ENCODE assay signal across 18 cellular contexts in genomic region chr21:36193200-36193599, GRCh38. TPM values are rescaled to one million over a fixed set of nuclear protein-coding genes. Genes with fewer than 3 reads are reported as not detected.
DNase-seq lines count a peak whose midpoint lies in the region; ATAC-seq and TF ChIP-seq lines count a peak whose summit lies in the region.
"Had no signal": no experiment of that assay in that cellular context is flagged by ENCODE, and none has a peak within 500 bp of the region (broad histone marks: within the 10 kb centered on the region; RNA-seq: fewer than 3 reads in every experiment).

No MANE protein-coding gene starts in this region.

- H3K36me3 ChIP-seq in spleen: peaks cover 0 to 15% (median 0%) of the 10 kb centered on the region in 6 donors
- H3K36me3 ChIP-seq: upper lobe of left lung had no signal

- TF ChIP-seq CTCF in VCaP (conservative IDR thresholded peaks at IDR 0.05): no peak
- TF ChIP-seq CTCF in spleen (IDR thresholded peaks at IDR 0.05 in 8 of 11, conservative IDR thresholded peaks at IDR 0.05 in 3 of 11): no peak

- peaks cover 2% of the 10 kb centered on the region for H3K36me3 Mint-ChIP-seq in stimulated activated naive CD8-positive, alpha-beta T cell treated with anti-CD3 and anti-CD28 coated beads, Interleukin-15, Interleukin-2, amounts not matched to agents 100 ng/mL and 50 ng/mL, for 24 hours (ENCODE audit: low read depth)
- peaks cover 13% of the 10 kb centered on the region for H3K36me3 Mint-ChIP-seq in effector memory CD8-positive, alpha-beta T cell (ENCODE audit: insufficient read depth)
- H3K36me3 Mint-ChIP-seq: activated naive CD8-positive, alpha-beta T cell treated with anti-CD3 and anti-CD28 coated beads for 36 hours had no signal

- no peaks in the 10 kb centered on the region for H3K9me3 ChIP-seq in spleen
- H3K9me3 ChIP-seq: psoas muscle, upper lobe of left lung had no signal

- TF ChIP-seq POLR2A in spleen (IDR thresholded peaks at IDR 0.05): no peak

- no peak overlapping the region for H3K4me3 ChIP-seq in spleen
- H3K4me3 ChIP-seq: psoas muscle, upper lobe of left lung had no signal

- no peak for ATAC-seq in stimulated activated naive CD8-positive, alpha-beta T cell treated with anti-CD3 and anti-CD28 coated beads, Interleukin-15, Interleukin-2, amounts not matched to agents 100 U/mL and 50 U/mL, for 24 hours
- no peak for ATAC-seq in effector memory CD8-positive, alpha-beta T cell (replicated peaks)
- ATAC-seq: psoas muscle had no signal

- H3K4me1 Mint-ChIP-seq in stimulated activated naive CD8-positive, alpha-beta T cell treated with anti-CD3 and anti-CD28 coated beads, Interleukin-15, Interleukin-2, amounts not matched to agents 100 ng/mL and 50 ng/mL, for 24 hours (ENCODE audit: low read depth): no peaks in the 10 kb centered on the region
- peaks cover 3 to 10% of the 10 kb centered on the region in 2 donors for H3K4me1 Mint-ChIP-seq in effector memory CD8-positive, alpha-beta T cell (ENCODE audit: low read depth in 2 of 2)

- intact Hi-C loops in spleen (cut with DNase I; ENCODE audit: low total_unique reads): no loop called here

- no peak for DNase-seq in stimulated activated naive CD8-positive, alpha-beta T cell treated with anti-CD3 and anti-CD28 coated beads, Interleukin-15, Interleukin-2, amounts not matched to agents 100 U/mL and 50 U/mL, for 24 hours
- DNase-seq in kidney tubule cell (ENCODE audit: low spot score) (peak; percentile 94), spleen (no peak), NCI-H774 (lab: John Stamatoyannopoulos, UW) (no peak), NCI-H226 (no peak)
- no peak for DNase-seq in effector memory CD8-positive, alpha-beta T cell
- DNase-seq: activated CD4-positive, alpha-beta T cell treated with anti-CD3 and anti-CD28 coated beads, Interleukin-2, amount 50 U/mL, for 48 hours; activated naive CD8-positive, alpha-beta T cell treated with anti-CD3 and anti-CD28 coated beads for 36 hours; activated T-cell treated with anti-CD3 and anti-CD28 coated beads, Interleukin-2, amount 50 U/mL, for 24 hours; CD4-positive, alpha-beta T cell; erythroblast; MV-4-11; nephron progenitor cell; OCI-M1; psoas muscle; upper lobe of left lung had no signal

- no peaks in the 10 kb centered on the region for H3K9me3 Mint-ChIP-seq in stimulated activated naive CD8-positive, alpha-beta T cell treated with anti-CD3 and anti-CD28 coated beads, Interleukin-15, Interleukin-2, amounts not matched to agents 100 ng/mL and 50 ng/mL, for 24 hours
- no peaks in the 10 kb centered on the region for H3K9me3 Mint-ChIP-seq in effector memory CD8-positive, alpha-beta T cell
- H3K9me3 Mint-ChIP-seq: activated naive CD8-positive, alpha-beta T cell treated with anti-CD3 and anti-CD28 coated beads for 36 hours; activated T-cell treated with anti-CD3 and anti-CD28 coated beads, Interleukin-2, amount 50 U/mL, for 24 hours; CD4-positive, alpha-beta T cell; nephron progenitor cell had no signal

- H3K4me1 ChIP-seq in spleen: peaks cover 8 to 15% (median 12%) of the 10 kb centered on the region in 6 donors

- WGBS in spleen, 5 donors: 84 to 99% (median 93%) methylated on average over 7 of the region's 7 CpGs

- H3K27me3 Mint-ChIP-seq in stimulated activated naive CD8-positive, alpha-beta T cell treated with anti-CD3 and anti-CD28 coated beads, Interleukin-15, Interleukin-2, amounts not matched to agents 100 ng/mL and 50 ng/mL, for 24 hours: no peaks in the 10 kb centered on the region
- no peaks in the 10 kb centered on the region for H3K27me3 Mint-ChIP-seq in effector memory CD8-positive, alpha-beta T cell
- H3K27me3 Mint-ChIP-seq: activated naive CD8-positive, alpha-beta T cell treated with anti-CD3 and anti-CD28 coated beads for 36 hours; activated T-cell treated with anti-CD3 and anti-CD28 coated beads, Interleukin-2, amount 50 U/mL, for 24 hours; CD4-positive, alpha-beta T cell had no signal

- H3K27me3 ChIP-seq in spleen (replicated peaks in 1 of 7): no peaks in the 10 kb centered on the region
- H3K27me3 ChIP-seq: upper lobe of left lung had no signal

- H3K27ac ChIP-seq in VCaP (peak overlapping the region; percentile 100), spleen (no peak overlapping the region)
- H3K27ac ChIP-seq: psoas muscle, upper lobe of left lung had no signal

- no peak overlapping the region for H3K4me3 Mint-ChIP-seq in stimulated activated naive CD8-positive, alpha-beta T cell treated with anti-CD3 and anti-CD28 coated beads, Interleukin-15, Interleukin-2, amounts not matched to agents 100 ng/mL and 50 ng/mL, for 24 hours
- H3K4me3 Mint-ChIP-seq in effector memory CD8-positive, alpha-beta T cell: no peak overlapping the region
- H3K4me3 Mint-ChIP-seq: activated naive CD8-positive, alpha-beta T cell treated with anti-CD3 and anti-CD28 coated beads for 36 hours; activated T-cell treated with anti-CD3 and anti-CD28 coated beads, Interleukin-2, amount 50 U/mL, for 24 hours; CD4-positive, alpha-beta T cell; nephron progenitor cell had no signal

- H3K27ac Mint-ChIP-seq in stimulated activated naive CD8-positive, alpha-beta T cell treated with anti-CD3 and anti-CD28 coated beads, Interleukin-15, Interleukin-2, amounts not matched to agents 100 ng/mL and 50 ng/mL, for 24 hours: peak overlapping the region; percentile 8
- no peak overlapping the region for H3K27ac Mint-ChIP-seq in effector memory CD8-positive, alpha-beta T cell
- H3K27ac Mint-ChIP-seq: activated naive CD8-positive, alpha-beta T cell treated with anti-CD3 and anti-CD28 coated beads for 36 hours; activated T-cell treated with anti-CD3 and anti-CD28 coated beads, Interleukin-2, amount 50 U/mL, for 24 hours; CD4-positive, alpha-beta T cell; nephron progenitor cell had no signal

RNA-seq across cellular contexts. Expression of gene DOP1B, which starts 36.6 kb away (rescaled TPM):
- total RNA-seq in spleen: 10 to 100 TPM; 20.8 to 29.2 (median 23.3) TPM
- 1 to 10 TPM; 2.9 to 4.9 (median 3.1) TPM for polyA plus RNA-seq in spleen

RNA-seq across cellular contexts. Expression of gene CBR3, which starts 58.3 kb away (rescaled TPM):
- total RNA-seq in spleen: 1 to 10 TPM; 1.4 to 3.4 (median 2.9) TPM
- 1 to 10 TPM; 1.7 to 4.5 (median 4.0) TPM for polyA plus RNA-seq in spleen
